ENCODE assay signal across 1 cellular context in the genomic region with DNA sequence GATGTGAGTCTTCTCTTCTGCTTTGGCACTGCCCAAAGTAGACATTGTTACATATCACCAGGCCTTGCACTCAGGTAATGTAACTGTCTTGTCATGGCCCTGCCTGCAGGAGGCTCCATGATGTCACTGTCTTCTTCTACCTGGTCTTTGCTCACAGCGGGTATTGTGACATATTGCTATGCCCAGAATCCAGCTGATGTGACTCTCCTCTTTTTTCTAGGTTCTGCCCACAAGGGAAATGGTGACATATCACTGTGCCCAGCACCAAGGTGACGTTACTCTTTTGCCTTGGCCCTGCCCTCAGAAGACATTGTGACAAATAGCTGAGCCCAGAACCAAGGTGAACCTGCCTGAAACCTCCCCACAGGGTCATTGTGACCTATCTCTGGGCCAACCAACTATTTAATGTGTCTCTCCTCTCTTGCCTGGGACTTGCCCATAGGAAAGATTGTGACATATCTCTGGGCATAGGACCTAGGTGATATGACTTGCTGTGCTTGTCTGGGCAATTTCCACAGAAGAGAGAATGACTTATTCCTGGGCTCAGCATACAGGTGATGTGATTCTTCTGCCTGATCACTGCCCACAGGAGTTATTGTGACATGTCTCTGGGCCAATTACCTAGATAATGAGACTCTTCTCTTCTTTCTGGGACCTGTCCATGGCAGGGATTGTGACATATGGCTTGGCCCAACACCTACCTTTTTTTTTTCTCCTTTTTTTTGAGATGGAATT.
TF ChIP-seq lines count a peak whose summit lies in the region.

No MANE protein-coding gene starts in this region.

TF ChIP-seq in HepG2, 621 proteins besides CTCF, POLR2A, EP300 and RAD21:
- no peak for TF ChIP-seq KLF6 (CRISPR knock-in tag; IDR thresholded peaks at IDR 0.05)
- TF ChIP-seq ISL2 (CRISPR knock-in tag; IDR thresholded peaks at IDR 0.05) = no peak
- TF ChIP-seq NFKBIZ (CRISPR knock-in tag; IDR thresholded peaks at IDR 0.05) = no peak
- peak; percentile 60; the same call in 1 of the 2 replicates for TF ChIP-seq CEBPB (IDR thresholded peaks at IDR 0.05; ENCODE audit: borderline replicate concordance, low read depth, low read length)
- TF ChIP-seq, protein P1, sequence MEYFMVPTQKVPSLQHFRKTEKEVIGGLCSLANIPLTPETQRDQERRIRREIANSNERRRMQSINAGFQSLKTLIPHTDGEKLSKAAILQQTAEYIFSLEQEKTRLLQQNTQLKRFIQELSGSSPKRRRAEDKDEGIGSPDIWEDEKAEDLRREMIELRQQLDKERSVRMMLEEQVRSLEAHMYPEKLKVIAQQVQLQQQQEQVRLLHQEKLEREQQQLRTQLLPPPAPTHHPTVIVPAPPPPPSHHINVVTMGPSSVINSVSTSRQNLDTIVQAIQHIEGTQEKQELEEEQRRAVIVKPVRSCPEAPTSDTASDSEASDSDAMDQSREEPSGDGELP (IDR thresholded peaks at IDR 0.05; ENCODE audit: borderline replicate concordance, low read depth) = no peak
- TF ChIP-seq, protein P2, sequence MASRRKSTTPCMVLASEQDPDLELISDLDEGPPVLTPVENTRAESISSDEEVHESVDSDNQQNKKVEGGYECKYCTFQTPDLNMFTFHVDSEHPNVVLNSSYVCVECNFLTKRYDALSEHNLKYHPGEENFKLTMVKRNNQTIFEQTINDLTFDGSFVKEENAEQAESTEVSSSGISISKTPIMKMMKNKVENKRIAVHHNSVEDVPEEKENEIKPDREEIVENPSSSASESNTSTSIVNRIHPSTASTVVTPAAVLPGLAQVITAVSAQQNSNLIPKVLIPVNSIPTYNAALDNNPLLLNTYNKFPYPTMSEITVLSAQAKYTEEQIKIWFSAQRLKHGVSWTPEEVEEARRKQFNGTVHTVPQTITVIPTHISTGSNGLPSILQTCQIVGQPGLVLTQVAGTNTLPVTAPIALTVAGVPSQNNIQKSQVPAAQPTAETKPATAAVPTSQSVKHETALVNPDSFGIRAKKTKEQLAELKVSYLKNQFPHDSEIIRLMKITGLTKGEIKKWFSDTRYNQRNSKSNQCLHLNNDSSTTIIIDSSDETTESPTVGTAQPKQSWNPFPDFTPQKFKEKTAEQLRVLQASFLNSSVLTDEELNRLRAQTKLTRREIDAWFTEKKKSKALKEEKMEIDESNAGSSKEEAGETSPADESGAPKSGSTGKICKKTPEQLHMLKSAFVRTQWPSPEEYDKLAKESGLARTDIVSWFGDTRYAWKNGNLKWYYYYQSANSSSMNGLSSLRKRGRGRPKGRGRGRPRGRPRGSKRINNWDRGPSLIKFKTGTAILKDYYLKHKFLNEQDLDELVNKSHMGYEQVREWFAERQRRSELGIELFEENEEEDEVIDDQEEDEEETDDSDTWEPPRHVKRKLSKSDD (CRISPR knock-in tag; IDR thresholded peaks at IDR 0.05; ENCODE audit: low read depth) = no peak
- TF ChIP-seq MIER2 (CRISPR knock-in tag; IDR thresholded peaks at IDR 0.05) = no peak
- TF ChIP-seq ZNF224 (CRISPR knock-in tag; IDR thresholded peaks at IDR 0.05) = no peak
- TF ChIP-seq CREB1 (IDR thresholded peaks at IDR 0.05) = peak; percentile 42
- TF ChIP-seq CREB1 (CRISPR knock-in tag; IDR thresholded peaks at IDR 0.05) = no peak
- TF ChIP-seq REPIN1 (CRISPR knock-in tag; IDR thresholded peaks at IDR 0.05; ENCODE audit: borderline replicate concordance, low read depth) = no peak
- peak; percentile 51 for TF ChIP-seq STAG1 (CRISPR knock-in tag; IDR thresholded peaks at IDR 0.05)
- peak; percentile 39; the same call in 1 of the 2 replicates for TF ChIP-seq CEBPG (CRISPR knock-in tag; IDR thresholded peaks at IDR 0.05)
